ENCODE assay signal across 8 cellular contexts in genomic region chr20:3781153-3781910, GRCh38. TPM values are rescaled to one million over a fixed set of nuclear protein-coding genes. Genes with fewer than 3 reads are reported as not detected.
A peak's percentile ranks its signal among the peaks of the same experiment; 100 is the strongest.
DNase-seq lines count a peak whose midpoint lies in the region; ATAC-seq and TF ChIP-seq lines count a peak whose summit lies in the region.

Gene SPEF1, minus strand, starts transcription at chr20:3781448. Its CDS starts 161 bp downstream, at chr20:3781287.

- no peaks in the 10 kb centered on the region for H3K36me3 ChIP-seq in SU-DHL-6 (ENCODE audit: low read length)
- no peaks in the 10 kb centered on the region for H3K36me3 ChIP-seq in smooth muscle cell (ENCODE audit: low read depth)

- H3K9me2 ChIP-seq in SU-DHL-6 (replicated peaks; ENCODE audit: insufficient read depth, low read length), result no peaks in the 10 kb centered on the region

- H4K20me1 ChIP-seq in SU-DHL-6 (ENCODE audit: low read depth, low read length), result no peaks in the 10 kb centered on the region
- H4K20me1 ChIP-seq in smooth muscle cell (ENCODE audit: low read depth), result peaks cover 35% of the 10 kb centered on the region

- peak; percentile 70 for ATAC-seq in HG02610 (IDR thresholded peaks at IDR 0.05; ENCODE audit: unreplicated experiment)

- H3K9me3 ChIP-seq in SU-DHL-6 (ENCODE audit: insufficient read depth, low read length) (no peaks in the 10 kb centered on the region), smooth muscle cell (replicated peaks; ENCODE audit: low read depth) (no peaks in the 10 kb centered on the region)

- H3K27me3 ChIP-seq in SU-DHL-6 (ENCODE audit: low read length) (no peaks in the 10 kb centered on the region), smooth muscle cell (ENCODE audit: low read depth) (peaks cover 19% of the 10 kb centered on the region)

- TF ChIP-seq CTCF in SU-DHL-6 (IDR thresholded peaks at IDR 0.05; ENCODE audit: insufficient read depth, low read length, poor library complexity, severe bottlenecking), result no peak
- TF ChIP-seq CTCF in chondrocyte (IDR thresholded peaks at IDR 0.05), result peak; percentile 80
- peak; percentile 34 for TF ChIP-seq CTCF in smooth muscle cell (IDR thresholded peaks at IDR 0.05; ENCODE audit: borderline replicate concordance, insufficient read depth, poor library complexity, severe bottlenecking)

- peaks cover 54% of the 10 kb centered on the region for H3K4me1 Mint-ChIP-seq in chondrocyte (ENCODE audit: low read depth)

- no peaks in the 10 kb centered on the region for H3K9me3 Mint-ChIP-seq in chondrocyte (ENCODE audit: low read depth)

- H3F3A ChIP-seq in SU-DHL-6 (ENCODE audit: insufficient read depth) (peaks cover 6% of the 10 kb centered on the region; the same call in 1 of the 2 replicates), smooth muscle cell (ENCODE audit: low read depth) (peaks cover 14% of the 10 kb centered on the region)

- DNase-seq in activated CD8-positive, alpha-beta memory T cell treated with anti-CD3 and anti-CD28 coated beads for 24 hours, result peak; percentile 74
- no peak for DNase-seq in activated CD8-positive, alpha-beta memory T cell treated with anti-CD3 and anti-CD28 coated beads, Interleukin-2, amount 50 U/mL, for 4 hours
- DNase-seq in NCI-H1694 (lab: John Stamatoyannopoulos, UW), result peak; percentile 89
- no peak for DNase-seq in chondrocyte (ENCODE audit: low spot score)
- DNase-seq in islet precursor cell, result peak; percentile 97
- DNase-seq in smooth muscle cell (lab: John Stamatoyannopoulos, UW; ENCODE audit: unreplicated experiment), result peak; percentile 22

- H3K9ac ChIP-seq in SU-DHL-6 (ENCODE audit: low read length) (no peak within 1 kb of the TSS; the same call in 1 of the 2 replicates), smooth muscle cell (ENCODE audit: low read depth) (peak within 1 kb of the TSS; percentile 56)

- H3K27ac ChIP-seq in SU-DHL-6 (ENCODE audit: low read depth, low read length) (no peak within 1 kb of the TSS), smooth muscle cell (ENCODE audit: low read depth) (peak within 1 kb of the TSS; percentile 47)

- peaks cover 10% of the 10 kb centered on the region for H3K4me1 ChIP-seq in smooth muscle cell (ENCODE audit: low read depth)

- H3K36me3 Mint-ChIP-seq in chondrocyte (ENCODE audit: low read depth), result no peaks in the 10 kb centered on the region

- H3K79me2 ChIP-seq in SU-DHL-6 (ENCODE audit: insufficient read depth, low read length) (no peaks in the 10 kb centered on the region; the same call in 1 of the 2 replicates), smooth muscle cell (ENCODE audit: low read depth) (peaks cover 24% of the 10 kb centered on the region)

- H3K4me3 ChIP-seq in SU-DHL-6 (ENCODE audit: insufficient read depth, low read length, poor library complexity, severe bottlenecking) (no peak within 1 kb of the TSS), smooth muscle cell (peak within 1 kb of the TSS; percentile 51)

- WGBS in smooth muscle cell (ENCODE audit: low lambda C conversion rate), result 21% methylated on average over 28 of the region's 28 CpGs

- no peaks in the 10 kb centered on the region for H3K27me3 Mint-ChIP-seq in chondrocyte (ENCODE audit: low read depth)

- no peak within 1 kb of the TSS for H2AFZ ChIP-seq in SU-DHL-6 (ENCODE audit: low read depth, low read length, severe bottlenecking)
- H2AFZ ChIP-seq in smooth muscle cell (ENCODE audit: low read depth), result peak within 1 kb of the TSS; percentile 35

- H3K4me2 ChIP-seq in SU-DHL-6 (ENCODE audit: low read depth, low read length, poor library complexity, severe bottlenecking) (peak within 1 kb of the TSS; percentile 58), smooth muscle cell (peak within 1 kb of the TSS; percentile 92)

- peak within 1 kb of the TSS; percentile 71 for H3K27ac Mint-ChIP-seq in chondrocyte (ENCODE audit: unreplicated experiment)

- peak within 1 kb of the TSS; percentile 57 for H3K4me3 Mint-ChIP-seq in chondrocyte (ENCODE audit: unreplicated experiment)

RNA-seq across cellular contexts. Expression of gene SPEF1, which starts in this region (rescaled TPM):
- total RNA-seq in chondrocyte (0.12 to 0.60 TPM in 2 of 3 replicates, not detected in the other), smooth muscle cell (0.36 and 0.72 TPM in 2 replicates)
- polyA plus RNA-seq in smooth muscle cell, result 0.32 and 0.47 TPM in 2 replicates

Comparison
In these comparisons a context has a peak if more than half of its experiments do, and no peak if none do; other contexts are left out.
1. DNase-seq: peak in activated CD8-positive, alpha-beta memory T cell treated with anti-CD3 and anti-CD28 coated beads for 24 hours (single experiment), NCI-H1694 (single experiment) and islet precursor cell (single experiment); none in activated CD8-positive, alpha-beta memory T cell treated with anti-CD3 and anti-CD28 coated beads, Interleukin-2, amount 50 U/mL, for 4 hours (single experiment) and chondrocyte (single experiment).
2. Peak in DNase-seq, H3K4me3 ChIP-seq, H3K27ac ChIP-seq, H3K9ac ChIP-seq and H3K4me2 ChIP-seq in smooth muscle cell; RNA of the gene not detected or under 1 TPM.